In genomic region chr3:45595364-45596154, GRCh38 we compare ENCODE assay signal across 8 cellular contexts. TPM values are rescaled to one million over a fixed set of nuclear protein-coding genes. Genes with fewer than 3 reads are reported as not detected.
DNase-seq lines count a peak whose midpoint lies in the region; ATAC-seq and TF ChIP-seq lines count a peak whose summit lies in the region.

No MANE protein-coding gene starts in this region.

- peak overlapping the region; percentile 75 to 96 (median 91) for H3K4me3 Mint-ChIP-seq in naive thymus-derived CD8-positive, alpha-beta T cell

- peak overlapping the region; percentile 11 for H3K4me3 ChIP-seq in choroid plexus epithelial cell (ENCODE audit: low read depth, low read length)

- peak overlapping the region in 8 of 10 donors; percentile 56 to 94 (median 86) for H3K27ac Mint-ChIP-seq in naive thymus-derived CD8-positive, alpha-beta T cell

- peaks cover 0 to 5% (median 0%) of the 10 kb centered on the region in 3 donors for H3K36me3 Mint-ChIP-seq in naive thymus-derived CD8-positive, alpha-beta T cell

- ATAC-seq in HG03439 (IDR thresholded peaks at IDR 0.05; ENCODE audit: unreplicated experiment) = peak; percentile 19
- ATAC-seq in naive thymus-derived CD8-positive, alpha-beta T cell = no peak
- ATAC-seq in GM19455 (IDR thresholded peaks at IDR 0.05; ENCODE audit: unreplicated experiment) = no peak
- no peak for ATAC-seq in HG02610 (IDR thresholded peaks at IDR 0.05; ENCODE audit: unreplicated experiment)

- no peak for TF ChIP-seq CTCF in choroid plexus epithelial cell (conservative IDR thresholded peaks at IDR 0.05; ENCODE audit: low read depth, low read length)

- POLR2A ChIA-PET in naive thymus-derived CD8-positive, alpha-beta T cell (lab: Charles Lee) = interaction anchor here (0.8 to 1.1 kb wide), 3 partner anchors 13 to 95 kb away, joined by 3 to 5 read pairs (median 3); no protein-coding TSS in a partner anchor

- peak; percentile 50 for DNase-seq in EL
- no peak for DNase-seq in choroid plexus epithelial cell (ENCODE audit: low read depth)
- DNase-seq in naive thymus-derived CD8-positive, alpha-beta T cell = no peak
- no peak for DNase-seq in dedifferentiated amniotic fluid mesenchymal stem cell (ENCODE audit: extremely low spot score)
- DNase-seq in activated effector memory CD4-positive, alpha-beta T cell treated with anti-CD3 and anti-CD28 coated beads, Interleukin-2, amount 50 U/mL, for 16 hours = no peak

- H3K27me3 Mint-ChIP-seq in naive thymus-derived CD8-positive, alpha-beta T cell = no peaks in the 10 kb centered on the region

- H3K9me3 Mint-ChIP-seq in naive thymus-derived CD8-positive, alpha-beta T cell = no peaks in the 10 kb centered on the region

- H3K4me1 Mint-ChIP-seq in naive thymus-derived CD8-positive, alpha-beta T cell = peaks cover 35 to 76% (median 70%) of the 10 kb centered on the region in 4 donors

RNA-seq across cellular contexts. Expression of gene LIMD1, which starts 1.0 kb away (rescaled TPM):
- 10 to 100 TPM; 29.3 to 30.4 TPM for total RNA-seq in naive thymus-derived CD8-positive, alpha-beta T cell
- 1 to 10 TPM; 4.2 to 6.0 (median 4.6) TPM for polyA plus RNA-seq in naive thymus-derived CD8-positive, alpha-beta T cell
